Comparison of ENCODE assay signal across 29 cellular contexts in the genomic region with DNA sequence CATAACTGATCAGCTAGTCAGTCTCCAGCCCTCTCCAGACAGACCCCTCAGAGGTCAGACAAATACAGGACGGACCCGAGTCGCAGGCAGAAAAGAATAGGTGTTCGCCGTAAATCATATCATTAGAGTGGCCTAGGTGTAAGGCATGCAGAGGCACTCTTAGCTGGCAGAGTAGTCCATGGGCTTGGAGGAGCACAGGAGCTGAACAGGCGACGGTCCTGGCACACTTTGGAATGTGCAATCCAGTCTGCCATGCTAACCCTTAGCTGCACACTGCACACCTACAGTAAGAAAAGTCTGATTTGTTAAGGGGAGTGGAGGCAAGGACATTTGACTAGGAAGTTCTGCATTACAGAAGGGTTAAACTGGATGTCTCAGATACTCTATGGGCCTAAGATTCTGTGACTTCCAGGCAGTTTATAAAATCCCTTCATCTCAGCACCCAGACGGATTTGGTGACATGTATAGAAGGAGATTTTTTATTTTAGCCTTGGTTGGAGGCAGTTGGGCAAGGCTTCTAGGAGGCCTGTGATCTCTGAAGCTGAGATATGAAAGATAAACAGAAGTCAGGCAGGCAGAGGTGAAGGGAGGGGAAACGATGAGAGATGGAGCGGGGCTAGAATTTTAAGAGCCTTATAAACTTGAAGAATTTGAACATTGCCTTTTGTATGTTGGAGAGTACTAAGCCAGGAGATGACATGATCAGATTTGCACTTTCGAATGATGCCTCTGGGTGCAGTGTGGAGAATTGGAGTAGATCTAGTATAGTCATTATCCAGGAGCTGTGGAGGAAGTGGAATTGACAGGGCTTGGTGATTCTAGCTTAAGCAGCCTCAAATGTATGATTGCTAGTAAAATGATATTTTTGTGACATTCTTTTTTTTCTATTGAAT. TPM values are rescaled to one million over a fixed set of nuclear protein-coding genes. Genes with fewer than 3 reads are reported as not detected.
DNase-seq lines count a peak whose midpoint lies in the region; ATAC-seq and TF ChIP-seq lines count a peak whose summit lies in the region.
"Had no signal": no experiment of that assay in that cellular context is flagged by ENCODE, and none has a peak within 500 bp of the region (broad histone marks: within the 10 kb centered on the region; RNA-seq: fewer than 3 reads in every experiment).

No MANE protein-coding gene starts in this region.

- H3K27ac ChIP-seq in heart left ventricle = no peak overlapping the region
- H3K27ac ChIP-seq: epithelial cell of prostate, SK-N-MC, spleen had no signal

- 65 to 77% (median 70%) methylated on average over 11 of the region's 11 CpGs for WGBS in heart left ventricle, 4 donors

- H3K4me1 ChIP-seq in heart left ventricle = peaks cover 0 to 12% (median 0%) of the 10 kb centered on the region in 12 donors
- H3K4me1 ChIP-seq: spleen had no signal

- no peak overlapping the region for H3K4me3 Mint-ChIP-seq in T-helper 17 cell
- H3K4me3 Mint-ChIP-seq in type B pancreatic cell = no peak overlapping the region
- H3K4me3 Mint-ChIP-seq: activated CD8-positive, alpha-beta T cell treated with anti-CD3 and anti-CD28 coated beads, Interleukin-2, amount 10 ng/mL, durations not matched to agents 7 days and 5 days; activated naive CD8-positive, alpha-beta T cell treated with anti-CD3 and anti-CD28 coated beads, Interleukin-2, amount 10 ng/mL, durations not matched to agents 7 days and 5 days; CD8-positive, alpha-beta T cell had no signal

- intact Hi-C loops in heart left ventricle (cut with DNase I) = loop anchor here in 2 of 10 donors (10.0 kb wide), 2 partner anchors 154 to 246 kb away; no protein-coding TSS in a partner anchor
- intact Hi-C loops in Right ventricle myocardium inferior (cut with DNase I) = no loop called here

- no peaks in the 10 kb centered on the region for H3K9me3 Mint-ChIP-seq in type B pancreatic cell
- H3K9me3 Mint-ChIP-seq: activated naive CD8-positive, alpha-beta T cell treated with anti-CD3 and anti-CD28 coated beads, Interleukin-2, amount 10 ng/mL, durations not matched to agents 7 days and 5 days; CD8-positive, alpha-beta T cell had no signal

- ATAC-seq in heart left ventricle = peak; percentile 9 to 41 (median 18)
- ATAC-seq in Right ventricle myocardium inferior = no peak
- no peak for ATAC-seq in T-helper 17 cell
- ATAC-seq in HG02642 (IDR thresholded peaks at IDR 0.05; ENCODE audit: poor library complexity, unreplicated experiment) = no peak
- ATAC-seq: activated CD8-positive, alpha-beta T cell treated with anti-CD3 and anti-CD28 coated beads, Interleukin-2, amount 10 ng/mL, durations not matched to agents 7 days and 5 days; CD8-positive, alpha-beta T cell; gastroesophageal sphincter had no signal

- H3K27ac Mint-ChIP-seq in T-helper 17 cell = peak overlapping the region; percentile 41
- peak overlapping the region; percentile 14 for H3K27ac Mint-ChIP-seq in type B pancreatic cell
- H3K27ac Mint-ChIP-seq: activated naive CD8-positive, alpha-beta T cell treated with anti-CD3 and anti-CD28 coated beads, Interleukin-2, amount 10 ng/mL, durations not matched to agents 7 days and 5 days; CD8-positive, alpha-beta T cell had no signal

- TF ChIP-seq CTCF in heart left ventricle (IDR thresholded peaks at IDR 0.05) = no peak
- TF ChIP-seq CTCF in type B pancreatic cell (conservative IDR thresholded peaks at IDR 0.05) = no peak

- H3K9me3 ChIP-seq in heart left ventricle = no peaks in the 10 kb centered on the region
- no peaks in the 10 kb centered on the region for H3K9me3 ChIP-seq in T-helper 17 cell (ENCODE audit: control insufficient read depth, low read length, poor library complexity, severe bottlenecking)
- H3K9me3 ChIP-seq: gastroesophageal sphincter, spleen, thoracic aorta had no signal

- H3K36me3 Mint-ChIP-seq in T-helper 17 cell (ENCODE audit: low read depth) (peaks cover 14% of the 10 kb centered on the region), type B pancreatic cell (peaks cover 34% of the 10 kb centered on the region)

- no peaks in the 10 kb centered on the region for H3K27me3 ChIP-seq in heart left ventricle
- H3K27me3 ChIP-seq: gastroesophageal sphincter, spleen had no signal

- peaks cover 10% of the 10 kb centered on the region for H3K4me1 Mint-ChIP-seq in T-helper 17 cell
- H3K4me1 Mint-ChIP-seq in type B pancreatic cell (ENCODE audit: unreplicated experiment) = no peaks in the 10 kb centered on the region
- H3K4me1 Mint-ChIP-seq: activated naive CD8-positive, alpha-beta T cell treated with anti-CD3 and anti-CD28 coated beads, Interleukin-2, amount 10 ng/mL, durations not matched to agents 7 days and 5 days had no signal

- H3K36me3 ChIP-seq in heart left ventricle = peaks cover 0 to 100% (median 96%) of the 10 kb centered on the region in 9 donors

- DNase-seq in heart left ventricle (no peak), Right ventricle myocardium inferior (ENCODE audit: missing footprints) (no peak), T-helper 17 cell (no peak), kidney tubule cell (ENCODE audit: low spot score) (peak; percentile 8), type B pancreatic cell (ENCODE audit: extremely low spot score, unreplicated experiment) (no peak), KG1 (lab: John Stamatoyannopoulos, UW) (no peak), DMS114 treated with DMSO at 0.1 percent for 48 hours (lab: John Stamatoyannopoulos, UW; ENCODE audit: unreplicated experiment) (no peak)
- DNase-seq: activated CD4-positive, CD25-positive, alpha-beta regulatory T cell; activated CD8-positive, alpha-beta T cell treated with anti-CD3 and anti-CD28 coated beads, Interleukin-2, amount 10 ng/mL, durations not matched to agents 7 days and 5 days; activated naive CD8-positive, alpha-beta T cell treated with anti-CD3 and anti-CD28 coated beads, Interleukin-2, amount 10 ng/mL, durations not matched to agents 7 days and 5 days; CD8-positive, alpha-beta T cell; cerebellar nuclear complex; DMS53; islet precursor cell; NCI-H1105; NCI-H2081; NCI-H446; NK-92 treated with Interleukin-12 subunit alpha and Interleukin-12 subunit beta, amount 100 ng/mL, for 24 hours; nucleus accumbens; spleen; stimulated activated CD4-positive, alpha-beta T cell treated with anti-CD3 and anti-CD28 coated beads, Interleukin-4, amount 100 ng/mL, for 1 hour; stimulated activated naive CD4-positive, alpha-beta T cell treated with Interleukin-2 at 50 U/mL for 16 hours had no signal

- TF ChIP-seq POLR2A in heart left ventricle (IDR thresholded peaks at IDR 0.05) = no peak

- H3K27me3 Mint-ChIP-seq in T-helper 17 cell (no peaks in the 10 kb centered on the region), type B pancreatic cell (no peaks in the 10 kb centered on the region)
- H3K27me3 Mint-ChIP-seq: activated naive CD8-positive, alpha-beta T cell treated with anti-CD3 and anti-CD28 coated beads, Interleukin-2, amount 10 ng/mL, durations not matched to agents 7 days and 5 days had no signal

- H3K4me3 ChIP-seq in heart left ventricle = no peak overlapping the region
- H3K4me3 ChIP-seq: gastroesophageal sphincter, SK-N-MC, spleen, thoracic aorta had no signal

RNA-seq across cellular contexts. Expression of a gene that starts 34.6 kb away (rescaled TPM):
- total RNA-seq in heart left ventricle (under 1 TPM in 1 of 9 donors, not detected in 8; 0.75 TPM), Right ventricle myocardium inferior (not detected), T-helper 17 cell (under 1 TPM in 1 of 2 donors, not detected in 1; 0.60 TPM), type B pancreatic cell (ENCODE audit: low replicate concordance) (0.45 and 0.63 TPM in 2 replicates)
- not detected for polyA plus RNA-seq in heart left ventricle
- total RNA-seq: lung microvascular endothelial cell, renal cortical epithelial cell had no signal

Comparison
In these comparisons a context has a peak if more than half of its experiments do, and no peak if none do; other contexts are left out.
1. ATAC-seq: peak in heart left ventricle (4 of 4); none in Right ventricle myocardium inferior (single experiment), T-helper 17 cell (single experiment) and HG02642 (single experiment).